Comparison of ENCODE assay signal across 8 cellular contexts in genomic region chr18:70464343-70465114, GRCh38.
DNase-seq lines count a peak whose midpoint lies in the region; ATAC-seq and TF ChIP-seq lines count a peak whose summit lies in the region.

No MANE protein-coding gene starts in this region.

- H3K9me3 ChIP-seq in esophagus (ENCODE audit: control insufficient read depth in 2 of 2, insufficient read depth in 1 of 2, low read depth in 1 of 2, low read length in 1 of 2) (no peaks in the 10 kb centered on the region), mesodermal cell (ENCODE audit: control insufficient read depth, low read length) (no peaks in the 10 kb centered on the region)

- peaks cover 25% of the 10 kb centered on the region for H3K9me3 Mint-ChIP-seq in GM23338
- H3K9me3 Mint-ChIP-seq in activated CD8-positive, alpha-beta T cell treated with anti-CD3 and anti-CD28 coated beads for 36 hours = no peaks in the 10 kb centered on the region

- H3K27ac Mint-ChIP-seq in GM23338 = no peak overlapping the region
- no peak overlapping the region for H3K27ac Mint-ChIP-seq in activated CD8-positive, alpha-beta T cell treated with anti-CD3 and anti-CD28 coated beads for 36 hours

- H3K4me3 ChIP-seq in GM23338 (peak overlapping the region; percentile 54), esophagus (ENCODE audit: low read depth in 1 of 2, low read length in 2 of 2) (peak overlapping the region; percentile 3 to 20), mesodermal cell (ENCODE audit: extremely low read depth, insufficient read depth, low read length, poor library complexity, severe bottlenecking) (peak overlapping the region; percentile 28)

- no peaks in the 10 kb centered on the region for H3F3A ChIP-seq in GM23338 (replicated peaks; ENCODE audit: low read depth)

- peak overlapping the region; percentile 68 for H3K4me3 Mint-ChIP-seq in GM23338
- H3K4me3 Mint-ChIP-seq in activated CD8-positive, alpha-beta T cell treated with anti-CD3 and anti-CD28 coated beads for 36 hours = peak overlapping the region; percentile 65

- no peaks in the 10 kb centered on the region; the same call in 2 of the 3 replicates for H3K36me3 Mint-ChIP-seq in GM23338 (ENCODE audit: low read depth)
- no peaks in the 10 kb centered on the region for H3K36me3 Mint-ChIP-seq in activated CD8-positive, alpha-beta T cell treated with anti-CD3 and anti-CD28 coated beads for 36 hours (ENCODE audit: low read depth)

- H3K4me2 ChIP-seq in GM23338 = peak overlapping the region; percentile 75

- 15 to 17% methylated on average over 18 of the region's 18 CpGs for WGBS in esophagus, 2 donors
- WGBS in mesodermal cell (ENCODE audit: insufficient coverage in 2 of 2), 2 experiments = 13 to 17% methylated on average over 7 to 9 of the region's 18 CpGs

- H4K20me1 ChIP-seq in GM23338 (replicated peaks; ENCODE audit: insufficient read depth) = no peaks in the 10 kb centered on the region

- CTCF ChIA-PET in activated CD8-positive, alpha-beta T cell treated with anti-CD3 and anti-CD28 coated beads for 36 hours (lab: Charles Lee) = interaction anchor here (1.1 to 1.4 kb wide), 2 partner anchors 25 to 26 kb away, joined by 3 read pairs; no protein-coding TSS in a partner anchor

- POLR2A ChIA-PET in activated CD8-positive, alpha-beta T cell treated with anti-CD3 and anti-CD28 coated beads for 36 hours (lab: Charles Lee) = no interaction called here

- no peak overlapping the region for H2AFZ ChIP-seq in GM23338

- H3K4me1 Mint-ChIP-seq in GM23338 = peaks cover 3% of the 10 kb centered on the region; the same call in 2 of the 3 replicates
- H3K4me1 Mint-ChIP-seq in activated CD8-positive, alpha-beta T cell treated with anti-CD3 and anti-CD28 coated beads for 36 hours (ENCODE audit: low read depth) = peaks cover 4% of the 10 kb centered on the region

- H3K27me3 ChIP-seq in GM23338 (ENCODE audit: insufficient read depth) = peaks cover 7% of the 10 kb centered on the region; the same call in 1 of the 2 replicates
- H3K27me3 ChIP-seq in esophagus (ENCODE audit: control insufficient read depth in 1 of 2, insufficient read depth in 2 of 2, low read length in 2 of 2) = no peaks in the 10 kb centered on the region

- no peaks in the 10 kb centered on the region for H3K9me2 ChIP-seq in GM23338 (ENCODE audit: insufficient read depth)

- H3K79me2 ChIP-seq in GM23338 (replicated peaks; ENCODE audit: insufficient read depth) = no peaks in the 10 kb centered on the region

- DNase-seq in Ammon's horn (ENCODE audit: low spot score) (peak; percentile 92), GM23338 (ENCODE audit: low spot score) (peak; percentile 80), NCI-H510A (lab: John Stamatoyannopoulos, UW) (peak; percentile 71)
- peak; percentile 49 for DNase-seq in activated CD8-positive, alpha-beta T cell treated with anti-CD3 and anti-CD28 coated beads for 36 hours
- peak; percentile 50 for DNase-seq in stimulated activated naive CD8-positive, alpha-beta T cell treated with anti-CD3 and anti-CD28 coated beads, Interleukin-15, Interleukin-2, amounts not matched to agents 100 U/mL and 50 U/mL, for 24 hours

- no peak overlapping the region for H3K27ac ChIP-seq in GM23338 (ENCODE audit: low read depth)
- H3K27ac ChIP-seq in esophagus (ENCODE audit: low read depth in 2 of 2, low read length in 1 of 2) = no peak overlapping the region
- no peak overlapping the region for H3K27ac ChIP-seq in mesodermal cell (ENCODE audit: low read depth, low read length, severe bottlenecking)

- TF ChIP-seq CTCF in GM23338 (conservative IDR thresholded peaks at IDR 0.05; ENCODE audit: low read depth in 2 of 2) = peak; percentile 50
- no peak for TF ChIP-seq CTCF in activated CD8-positive, alpha-beta T cell treated with anti-CD3 and anti-CD28 coated beads for 36 hours (IDR thresholded peaks at IDR 0.05)

- H3K4me1 ChIP-seq in GM23338 (ENCODE audit: insufficient read depth) = peaks cover 6% of the 10 kb centered on the region; the same call in 1 of the 2 replicates
- H3K4me1 ChIP-seq in esophagus (ENCODE audit: control insufficient read depth in 2 of 2, insufficient read depth in 2 of 2, low read length in 1 of 2) = no peaks in the 10 kb centered on the region
- H3K4me1 ChIP-seq in mesodermal cell (ENCODE audit: control insufficient read depth, insufficient read depth, low read length, poor library complexity, severe bottlenecking) = peaks cover 5% of the 10 kb centered on the region

- peak; percentile 85 for ATAC-seq in GM23338
- peak; percentile 34 for ATAC-seq in activated CD8-positive, alpha-beta T cell treated with anti-CD3 and anti-CD28 coated beads for 36 hours
- ATAC-seq in stimulated activated naive CD8-positive, alpha-beta T cell treated with anti-CD3 and anti-CD28 coated beads, Interleukin-15, Interleukin-2, amounts not matched to agents 100 U/mL and 50 U/mL, for 24 hours = no peak
- no peak for ATAC-seq in HG02970 (IDR thresholded peaks at IDR 0.05; ENCODE audit: low FRiP score, unreplicated experiment)

- H3K36me3 ChIP-seq in GM23338 (ENCODE audit: insufficient read depth) (no peaks in the 10 kb centered on the region), esophagus (ENCODE audit: control insufficient read depth in 2 of 2, insufficient read depth in 2 of 2, low read length in 1 of 2) (no peaks in the 10 kb centered on the region), mesodermal cell (ENCODE audit: control insufficient read depth, insufficient read depth, low read length) (no peaks in the 10 kb centered on the region)

- H3K27me3 Mint-ChIP-seq in GM23338 (ENCODE audit: insufficient read depth, low read depth, poor library complexity) = no peaks in the 10 kb centered on the region
- peaks cover 20% of the 10 kb centered on the region for H3K27me3 Mint-ChIP-seq in activated CD8-positive, alpha-beta T cell treated with anti-CD3 and anti-CD28 coated beads for 36 hours

- intact Hi-C loops in activated CD8-positive, alpha-beta T cell treated with anti-CD3 and anti-CD28 coated beads for 36 hours (cut with micrococcal nuclease) = no loop called here

TF ChIP-seq in GM23338, 12 proteins besides CTCF, POLR2A, EP300 and RAD21 (continues in another document):
- TF ChIP-seq REST (IDR thresholded peaks at IDR 0.05; ENCODE audit: unreplicated experiment) (no peak), EZH2 (IDR thresholded peaks at IDR 0.05; ENCODE audit: low read depth, unreplicated experiment) (no peak), JUNB (IDR thresholded peaks at IDR 0.05; ENCODE audit: unreplicated experiment) (no peak), ETS1 (IDR thresholded peaks at IDR 0.05) (no peak), CREB1 (CRISPR knock-in tag; IDR thresholded peaks at IDR 0.05; ENCODE audit: low read depth) (no peak)

Comparison
In these comparisons a context has a peak if more than half of its experiments do, and no peak if none do; other contexts are left out.
1. ATAC-seq: peak in GM23338 (single experiment) and activated CD8-positive, alpha-beta T cell treated with anti-CD3 and anti-CD28 coated beads for 36 hours (single experiment); none in stimulated activated naive CD8-positive, alpha-beta T cell treated with anti-CD3 and anti-CD28 coated beads, Interleukin-15, Interleukin-2, amounts not matched to agents 100 U/mL and 50 U/mL, for 24 hours (single experiment) and HG02970 (single experiment).
2. Peak in every context shown above with its lines, with median percentiles within 50 percentile points of each other: DNase-seq and H3K4me3 ChIP-seq.